ENCODE assay signal across 9 cellular contexts in genomic region chr4:40462326-40462725, GRCh38.
DNase-seq lines count a peak whose midpoint lies in the region; ATAC-seq and TF ChIP-seq lines count a peak whose summit lies in the region.
"Had no signal": no experiment of that assay in that cellular context is flagged by ENCODE, and none has a peak within 500 bp of the region (broad histone marks: within the 10 kb centered on the region; RNA-seq: fewer than 3 reads in every experiment).

No MANE protein-coding gene starts in this region.

- no peaks in the 10 kb centered on the region for H3K9me3 ChIP-seq in body of pancreas

- in situ Hi-C loops in GM13977 (cut with MboI; ENCODE audit: low pct_unique_long_range_greater_than_20kb, low sequenced_read_pairs, unreplicated experiment) = no loop called here

- WGBS in body of pancreas, 2 donors = 21 to 30% methylated on average over 5 of the region's 5 CpGs

- H3K27me3 ChIP-seq in body of pancreas = no peaks in the 10 kb centered on the region

- TF ChIP-seq CTCF in GM13977 (IDR thresholded peaks at IDR 0.05; ENCODE audit: extremely low read depth, insufficient read depth, missing control alignments) = peak; percentile 20
- no peak for TF ChIP-seq CTCF in body of pancreas (IDR thresholded peaks at IDR 0.05)

- H3K36me3 ChIP-seq in body of pancreas (replicated peaks in 1 of 2; ENCODE audit: insufficient read depth in 1 of 2, low read depth in 2 of 2) = peaks cover 0 to 7% of the 10 kb centered on the region in 2 donors

- ATAC-seq in GM19372 (IDR thresholded peaks at IDR 0.05; ENCODE audit: low read depth, unreplicated experiment) (peak; percentile 81), HG03103 (IDR thresholded peaks at IDR 0.05; ENCODE audit: low read depth, unreplicated experiment) (peak; percentile 85), body of pancreas (peak; percentile 47)
- ATAC-seq: natural killer cell had no signal

- intact Hi-C loops in body of pancreas (cut with DNase I) = no loop called here

- peak overlapping the region in 3 of 4 donors; percentile 26 to 80 (median 28) for H3K27ac ChIP-seq in body of pancreas

- DNase-seq in GM13977 (ENCODE audit: low spot score) (peak; percentile 59), body of pancreas (peak in 2 of 4 donors; percentile 44 to 67), DMS79 (lab: John Stamatoyannopoulos, UW) (no peak), RPMI8226 (no peak), iPS-NIHi11 (ENCODE audit: low spot score) (no peak)
- no peak for DNase-seq in effector CD4-positive, alpha-beta T cell
- DNase-seq: natural killer cell had no signal

- H3K4me3 ChIP-seq in body of pancreas = no peak overlapping the region

- peaks cover 68% of the 10 kb centered on the region for H3K4me1 ChIP-seq in body of pancreas

- no peak for TF ChIP-seq POLR2A in body of pancreas (IDR thresholded peaks at IDR 0.05)
